Comparison of ENCODE assay signal across 8 cellular contexts in the genomic region with DNA sequence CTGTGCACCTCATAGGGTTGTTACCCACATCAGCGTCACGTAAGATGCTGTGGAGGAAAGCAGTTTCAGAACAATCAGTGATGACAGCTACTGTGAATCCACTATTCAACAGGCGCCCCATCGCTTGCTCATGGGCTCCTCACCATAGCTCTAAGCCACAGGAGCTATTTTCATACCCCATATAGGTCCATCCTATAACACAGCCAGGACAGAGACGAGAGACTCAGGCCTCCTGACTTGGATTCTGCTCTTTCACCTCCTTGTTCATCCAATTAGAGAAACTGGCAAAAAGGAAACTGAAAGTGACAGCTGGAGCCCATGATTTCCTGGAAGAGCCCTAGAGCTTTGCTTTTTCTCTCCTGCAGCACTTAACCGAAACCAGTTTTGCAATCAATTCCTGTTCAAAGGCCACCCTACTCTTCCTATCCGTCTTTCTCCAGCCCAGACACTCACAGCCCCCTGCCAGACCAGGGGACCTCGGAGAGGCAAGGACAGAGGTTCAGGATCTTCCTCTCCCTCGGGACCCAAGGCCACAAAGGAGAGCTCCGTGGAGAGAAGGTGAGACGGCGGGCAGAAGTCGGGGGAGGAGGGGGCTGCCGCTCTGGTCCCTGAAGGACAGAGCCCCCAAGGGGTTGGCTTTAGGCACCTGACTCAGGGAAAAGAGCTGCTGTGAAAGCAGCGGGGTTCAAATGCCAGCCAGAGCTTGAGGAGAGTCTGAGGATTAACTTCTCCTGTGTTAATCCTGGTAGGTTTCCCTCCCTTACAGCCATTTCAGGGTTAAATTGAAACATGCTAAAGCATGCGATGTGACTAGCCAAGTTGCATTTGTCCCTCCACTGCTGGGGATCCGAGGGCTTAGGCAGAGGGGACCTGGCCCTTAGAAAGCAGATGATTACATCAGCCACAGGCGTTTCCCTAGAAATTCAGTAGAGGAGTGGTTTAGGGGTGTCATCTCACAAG. TPM values are rescaled to one million over a fixed set of nuclear protein-coding genes. Genes with fewer than 3 reads are reported as not detected.
DNase-seq lines count a peak whose midpoint lies in the region; ATAC-seq, FAIRE-seq and TF ChIP-seq lines count a peak whose summit lies in the region.

A gene with protein sequence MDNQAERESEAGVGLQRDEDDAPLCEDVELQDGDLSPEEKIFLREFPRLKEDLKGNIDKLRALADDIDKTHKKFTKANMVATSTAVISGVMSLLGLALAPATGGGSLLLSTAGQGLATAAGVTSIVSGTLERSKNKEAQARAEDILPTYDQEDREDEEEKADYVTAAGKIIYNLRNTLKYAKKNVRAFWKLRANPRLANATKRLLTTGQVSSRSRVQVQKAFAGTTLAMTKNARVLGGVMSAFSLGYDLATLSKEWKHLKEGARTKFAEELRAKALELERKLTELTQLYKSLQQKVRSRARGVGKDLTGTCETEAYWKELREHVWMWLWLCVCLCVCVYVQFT (plus strand): TSS at position 381 of the 960 bp plus-strand sequence. CDS start 7,980 bp downstream, outside the sequence.

- no peak for TF ChIP-seq RAD21 in A549 (conservative IDR thresholded peaks at IDR 0.05 in 1 of 2, IDR thresholded peaks at IDR 0.05 in 1 of 2)

- peak within 1 kb of the TSS; percentile 90 for H3K4me2 ChIP-seq in A549
- H3K4me2 ChIP-seq in mammary epithelial cell (ENCODE audit: insufficient read depth, low read depth, low read length), result peak within 1 kb of the TSS; percentile 86

- DNase-seq in A549 (ENCODE audit: low read depth in 1 of 2, low spot score in 1 of 2) (peak; percentile 15 to 23), Kasumi-1 (lab: John Stamatoyannopoulos, UW) (peak; percentile 88), mammary epithelial cell (peak; percentile 77), kidney tubule cell (ENCODE audit: low spot score) (peak; percentile 75), NCI-H146 (lab: John Stamatoyannopoulos, UW) (no peak)
- DNase-seq in stimulated activated CD4-positive, alpha-beta T cell treated with anti-CD3 and anti-CD28 coated beads, Interleukin-2, amount 100 ng/mL, for 24 hours, result peak; percentile 52 to 69

- H3K27ac ChIP-seq in A549, result peak within 1 kb of the TSS; percentile 87 to 96
- H3K27ac ChIP-seq in VCaP, result peak within 1 kb of the TSS; percentile 76
- H3K27ac ChIP-seq in mammary epithelial cell (ENCODE audit: insufficient read depth, low read depth, low read length), result peak within 1 kb of the TSS; percentile 87

- H3K9me3 ChIP-seq in A549 (no peaks in the 10 kb centered on the region), mammary epithelial cell (replicated peaks; ENCODE audit: insufficient read depth, low read length) (peaks cover 3% of the 10 kb centered on the region)

- TF ChIP-seq EP300 in A549 (IDR thresholded peaks at IDR 0.05), result no peak

- peak within 1 kb of the TSS; percentile 42 for H3K4me3 ChIP-seq in A549
- H3K4me3 ChIP-seq in mammary epithelial cell (replicated peaks in 1 of 3; ENCODE audit: insufficient read depth in 1 of 3, low read depth in 2 of 3, low read length in 3 of 3), result peak within 1 kb of the TSS; percentile 55 to 60 (median 58)

- TF ChIP-seq POLR2A in A549 (IDR thresholded peaks at IDR 0.05; ENCODE audit: low read length), result no peak

- H3K27me3 ChIP-seq in mammary epithelial cell (ENCODE audit: insufficient read depth, low read length), result no peaks in the 10 kb centered on the region

- intact Hi-C loops in mammary epithelial cell (cut with micrococcal nuclease), result loop anchor here (1.0 kb wide), 2 partner anchors 18 to 247 kb away; no protein-coding TSS in a partner anchor

- dilution Hi-C loops in mammary epithelial cell (cut with HindIII; ENCODE audit: low sequenced_read_pairs), result no loop called here

- H4K20me1 ChIP-seq in mammary epithelial cell (ENCODE audit: insufficient read depth, low read length), result no peaks in the 10 kb centered on the region

- no peak for TF ChIP-seq CTCF in A549 (IDR thresholded peaks at IDR 0.05)
- no peak for TF ChIP-seq CTCF in VCaP (conservative IDR thresholded peaks at IDR 0.05)
- TF ChIP-seq CTCF in mammary epithelial cell (conservative IDR thresholded peaks at IDR 0.05 in 1 of 2, IDR thresholded peaks at IDR 0.05 in 1 of 2; ENCODE audit: extremely low read depth in 1 of 2, insufficient read depth in 1 of 2, low read depth in 1 of 2, low read length in 2 of 2), result no peak

- H3K4me1 ChIP-seq in A549 (peaks cover 9% of the 10 kb centered on the region; the same call in 2 of the 3 replicates), mammary epithelial cell (ENCODE audit: insufficient read depth, low read length) (peaks cover 25% of the 10 kb centered on the region)

- in situ Hi-C loops in mammary epithelial cell (cut with MboI; ENCODE audit: low sequenced_read_pairs in 2 of 2), result loop anchor here in 1 of 2 donors (25.0 kb wide), 2 partner anchors 189 to 264 kb away; no protein-coding TSS in a partner anchor

- H3K36me3 ChIP-seq in mammary epithelial cell (ENCODE audit: insufficient read depth, low read length), result no peaks in the 10 kb centered on the region

- FAIRE-seq in A549 (lab: Jason Lieb, UNC), result no peak

- H2AFZ ChIP-seq in mammary epithelial cell (ENCODE audit: low read depth, low read length), result peak within 1 kb of the TSS; percentile 96

- WGBS in A549 (ENCODE audit: missing lambda C conversion rate), result 24% methylated on average over 16 of the region's 18 CpGs
- WGBS in mammary epithelial cell (ENCODE audit: low coverage, missing lambda C conversion rate), result 9% methylated on average over 18 of the region's 18 CpGs

- ATAC-seq in A549, result peak; percentile 71
- ATAC-seq in GM18861 (IDR thresholded peaks at IDR 0.05; ENCODE audit: unreplicated experiment), result peak; percentile 43

- POLR2A ChIA-PET in A549 (lab: Yijun Ruan, JAX), result interaction anchor here (1.2 to 1.4 kb wide), 2 partner anchors 21 to 190 kb away, joined by 3 read pairs; no protein-coding TSS in a partner anchor

- H3K9ac ChIP-seq in mammary epithelial cell (ENCODE audit: insufficient read depth, low read length), result peak within 1 kb of the TSS; percentile 93

- H3K79me2 ChIP-seq in mammary epithelial cell (ENCODE audit: insufficient read depth, low read length), result peaks cover 17% of the 10 kb centered on the region

- CTCF ChIA-PET in A549 (lab: Yijun Ruan, JAX) (interaction anchor here (0.7 to 1.7 kb wide), 4 partner anchors 13 to 174 kb away, joined by 3 to 7 read pairs (median 4); no protein-coding TSS in a partner anchor), mammary epithelial cell (lab: Charles Lee; ENCODE audit: low non-redundant PET) (interaction anchor here (0.6 to 0.7 kb wide), 2 partner anchors 81 to 355 kb away, joined by 5 to 6 read pairs; no protein-coding TSS in a partner anchor)

- BruUV-seq in mammary epithelial cell (replicated peaks; lab: Mats Ljungman, UMichigan), result TSS peak; percentile 80

TF ChIP-seq in A549, 52 proteins besides CTCF, POLR2A, EP300 and RAD21:
- no peak for TF ChIP-seq MAFK (IDR thresholded peaks at IDR 0.05; ENCODE audit: partially characterized antibody)
- no peak for TF ChIP-seq POLR2AphosphoS2 (conservative IDR thresholded peaks at IDR 0.05; ENCODE audit: low read length)
- no peak for TF ChIP-seq NR3C1 (IDR thresholded peaks at IDR 0.05)
- no peak for TF ChIP-seq MYC (IDR thresholded peaks at IDR 0.05; ENCODE audit: borderline replicate concordance, low read length)
- TF ChIP-seq BHLHE40 (IDR thresholded peaks at IDR 0.05; ENCODE audit: low read depth, low read length), result no peak
- TF ChIP-seq FOSL2 (IDR thresholded peaks at IDR 0.05), result no peak
- TF ChIP-seq FOSL2 (CRISPR knock-in tag; IDR thresholded peaks at IDR 0.05), result no peak
- no peak for TF ChIP-seq KDM5A (IDR thresholded peaks at IDR 0.05)
- no peak for TF ChIP-seq RNF2 (IDR thresholded peaks at IDR 0.05; ENCODE audit: borderline replicate concordance, low read depth)
- TF ChIP-seq CHD2 (IDR thresholded peaks at IDR 0.05; ENCODE audit: low read length, partially characterized antibody), result no peak
TF ChIP-seq in A549: peak in this region for 0.

RNA-seq across cellular contexts. Expression of the gene that starts here (rescaled TPM):
- 2.5 and 2.7 TPM in 2 replicates for polyA plus RNA-seq in A549 (2011; rRNA removed)
- 0.28 and 0.29 TPM in 2 replicates for polyA plus RNA-seq in A549 (2012; cell fraction: cytosol; rRNA removed)
- polyA plus RNA-seq in A549 (2012; cell fraction: nucleus; rRNA removed), result 0.31 and 0.38 TPM in 2 replicates
- 1.3 to 1.9 TPM (median 1.8 TPM) in 3 replicates for polyA plus RNA-seq in A549 (2017; fragmentation: RNase III; extraction: RNeasy Plus Mini Kit Qiagen cat#74134 plus additional on column Dnase treatment)
- polyA minus RNA-seq in A549 (2011; rRNA and poly(A)+ RNA removed), result 4.2 and 5.2 TPM in 2 replicates
- total RNA-seq in mammary epithelial cell, result 10 to 100 TPM; 10.6 to 21.5 TPM
- polyA plus RNA-seq in mammary epithelial cell, result 3.0 TPM
- polyA minus RNA-seq in mammary epithelial cell, result 9.0 TPM
